Comparison of ENCODE assay signal across 19 cellular contexts in the genomic region with DNA sequence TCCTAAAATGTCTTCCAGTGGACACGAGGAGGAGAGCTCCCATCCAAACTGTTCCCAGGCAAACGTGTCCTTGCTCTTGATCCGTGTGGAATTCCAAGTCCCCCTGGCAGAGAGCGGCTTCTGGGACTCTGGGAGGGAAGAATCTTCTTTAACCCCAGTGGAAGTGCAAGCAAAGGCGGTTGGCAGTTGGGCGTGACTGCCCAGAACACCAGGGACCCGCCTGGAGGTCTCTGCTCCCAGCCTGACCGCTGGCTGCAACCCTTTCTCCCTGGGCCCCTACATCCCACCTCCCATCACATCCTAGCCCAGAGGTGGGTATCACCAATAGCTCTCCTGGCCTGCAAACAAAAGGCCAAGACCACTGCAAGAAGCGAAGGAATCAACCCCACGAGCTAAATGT. TPM values are rescaled to one million over a fixed set of nuclear protein-coding genes. Genes with fewer than 3 reads are reported as not detected.
A peak's percentile ranks its signal among the peaks of the same experiment; 100 is the strongest.
DNase-seq lines count a peak whose midpoint lies in the region; ATAC-seq, FAIRE-seq and TF ChIP-seq lines count a peak whose summit lies in the region.
"Had no signal": no experiment of that assay in that cellular context is flagged by ENCODE, and none has a peak within 500 bp of the region (broad histone marks: within the 10 kb centered on the region; RNA-seq: fewer than 3 reads in every experiment).

No MANE protein-coding gene starts in this region.

- H3K27me3 Mint-ChIP-seq in MCF 10A (ENCODE audit: insufficient read depth, unreplicated experiment) = no peaks in the 10 kb centered on the region
- H3K27me3 Mint-ChIP-seq: CD4-positive, CD25-positive, alpha-beta regulatory T cell had no signal

- no peak for FAIRE-seq in kidney (lab: Jason Lieb, UNC)
- FAIRE-seq: GM12892 had no signal

- intact Hi-C loops in breast epithelium (cut with DNase I; ENCODE audit: low total_unique reads) (no loop called here), MCF 10A (cut with micrococcal nuclease) (no loop called here), Panc1 (cut with micrococcal nuclease; ENCODE audit: unreplicated experiment) (no loop called here), kidney (cut with DNase I) (no loop called here)

- CTCF ChIA-PET in MCF 10A (lab: Yijun Ruan, JAX) (interaction anchor here (0.7 kb wide), 2 partner anchors 163 to 290 kb away, joined by 3 read pairs; no protein-coding TSS in a partner anchor), Panc1 (lab: Charles Lee) (interaction anchor here (0.7 kb wide), 1 partner anchor 10 kb away, joined by 3 read pairs; no protein-coding TSS in a partner anchor)

- peaks cover 0 to 20% of the 10 kb centered on the region in 2 donors for H3K4me1 ChIP-seq in breast epithelium
- H3K4me1 ChIP-seq in Panc1 (ENCODE audit: control insufficient read depth, insufficient read depth, low read length) = peaks cover 29% of the 10 kb centered on the region
- H3K4me1 ChIP-seq in kidney (ENCODE audit: control insufficient read depth in 1 of 2, insufficient read depth in 1 of 2, low read depth in 1 of 2, low read length in 2 of 2) = peaks cover 9 to 19% of the 10 kb centered on the region in 2 donors
- H3K4me1 ChIP-seq in tibial nerve = no peaks in the 10 kb centered on the region
- H3K4me1 ChIP-seq: ascending aorta, HAP-1 had no signal

- H3K27ac ChIP-seq in breast epithelium (peak overlapping the region; percentile 92 to 95), Panc1 (ENCODE audit: low read length) (peak overlapping the region; percentile 50), kidney (ENCODE audit: low read depth in 2 of 2, low read length in 2 of 2) (peak overlapping the region; percentile 56 to 78), tibial nerve (peak overlapping the region in 3 of 4 donors; percentile 21 to 55 (median 34))
- H3K27ac ChIP-seq: ascending aorta had no signal

- H3K9ac ChIP-seq in kidney (ENCODE audit: low read length in 2 of 2) = no peak overlapping the region

- H3K4me3 Mint-ChIP-seq in MCF 10A (ENCODE audit: unreplicated experiment) = no peak overlapping the region
- H3K4me3 Mint-ChIP-seq: activated naive CD4-positive, alpha-beta T cell treated with anti-CD3 and anti-CD28 coated beads for 36 hours; CD4-positive, CD25-positive, alpha-beta regulatory T cell had no signal

- POLR2A ChIA-PET in MCF 10A (lab: Yijun Ruan, JAX) = interaction anchor here (0.6 to 3.1 kb wide), 7 partner anchors 13 to 233 kb away, joined by 3 to 18 read pairs (median 4); no protein-coding TSS in a partner anchor
- POLR2A ChIA-PET in Panc1 (lab: Charles Lee) = interaction anchor here (0.6 to 0.7 kb wide), 3 partner anchors 51 to 326 kb away, joined by 3 to 7 read pairs (median 3); no protein-coding TSS in a partner anchor

- H3K27ac Mint-ChIP-seq in MCF 10A (ENCODE audit: low read depth, unreplicated experiment) = no peak overlapping the region
- H3K27ac Mint-ChIP-seq: activated naive CD4-positive, alpha-beta T cell treated with anti-CD3 and anti-CD28 coated beads for 36 hours; CD4-positive, CD25-positive, alpha-beta regulatory T cell had no signal

- peak overlapping the region in 2 of 3 donors; percentile 5 to 21 for H3K4me3 ChIP-seq in breast epithelium
- peak overlapping the region in 1 of 2 experiments; percentile 58; a peak in 2 of 4 replicates for H3K4me3 ChIP-seq in Panc1 (ENCODE audit: low read depth in 2 of 2, low read length in 2 of 2)
- H3K4me3 ChIP-seq in kidney (ENCODE audit: low read length in 2 of 2) = no peak overlapping the region
- H3K4me3 ChIP-seq in tibial nerve = no peak overlapping the region
- H3K4me3 ChIP-seq: ascending aorta, HAP-1 had no signal

- BruUV-seq in MCF 10A (replicated peaks; lab: Mats Ljungman, UMichigan) = no TSS peak
- BruUV-seq in Panc1 (replicated peaks; lab: Mats Ljungman, UMichigan) = TSS peak; percentile 81

- 63 to 72% methylated on average over 10 of the region's 10 CpGs for WGBS in tibial nerve, 2 donors

- no peak for TF ChIP-seq EP300 in tibial nerve (IDR thresholded peaks at IDR 0.05)

- no peaks in the 10 kb centered on the region for H3K27me3 ChIP-seq in breast epithelium
- H3K27me3 ChIP-seq in Panc1 (ENCODE audit: control insufficient read depth, insufficient read depth, low read length) = no peaks in the 10 kb centered on the region
- H3K27me3 ChIP-seq in tibial nerve = peaks cover 0 to 34% of the 10 kb centered on the region in 2 donors
- H3K27me3 ChIP-seq: ascending aorta had no signal

- H3K9me3 ChIP-seq in breast epithelium = no peaks in the 10 kb centered on the region
- H3K9me3 ChIP-seq in Panc1 (ENCODE audit: control insufficient read depth, insufficient read depth, low read depth, low read length) = no peaks in the 10 kb centered on the region
- no peaks in the 10 kb centered on the region for H3K9me3 ChIP-seq in kidney (ENCODE audit: control insufficient read depth in 1 of 2, low read length in 2 of 2)
- H3K9me3 ChIP-seq in tibial nerve = no peaks in the 10 kb centered on the region
- H3K9me3 ChIP-seq: ascending aorta, HAP-1 had no signal

- H3K4me1 Mint-ChIP-seq in MCF 10A (ENCODE audit: insufficient read depth, unreplicated experiment) = no peaks in the 10 kb centered on the region
- H3K4me1 Mint-ChIP-seq: CD4-positive, CD25-positive, alpha-beta regulatory T cell had no signal

- 0 out of 2 replicates have a peak, but pooled peaks have one; percentile 22 for ATAC-seq in Panc1
- ATAC-seq in GM19035 (IDR thresholded peaks at IDR 0.05; ENCODE audit: unreplicated experiment) = no peak
- no peak for ATAC-seq in HG02759 (IDR thresholded peaks at IDR 0.05; ENCODE audit: unreplicated experiment)

- TF ChIP-seq CTCF in breast epithelium (IDR thresholded peaks at IDR 0.05) (no peak), MCF 10A (IDR thresholded peaks at IDR 0.05; ENCODE audit: unreplicated experiment) (no peak), Panc1 (IDR thresholded peaks at IDR 0.05) (no peak), kidney (IDR thresholded peaks at IDR 0.05; ENCODE audit: borderline replicate concordance, extremely low read depth, insufficient read depth) (no peak), tibial nerve (IDR thresholded peaks at IDR 0.05) (no peak)

- DNase-seq in breast epithelium (ENCODE audit: low spot score in 2 of 2) (no peak), MCF 10A (ENCODE audit: unreplicated experiment) (no peak), Panc1 (ENCODE audit: low read depth, low spot score) (no peak), kidney (peak; percentile 50), tibial nerve (ENCODE audit: low spot score in 2 of 2) (no peak), islet precursor cell (no peak)
- DNase-seq: activated CD4-positive, alpha-beta T cell treated with anti-CD3 and anti-CD28 coated beads, Interleukin-2, amount 50 U/mL, for 48 hours; activated naive CD4-positive, alpha-beta T cell treated with anti-CD3 and anti-CD28 coated beads for 36 hours; activated T-cell treated with anti-CD3 and anti-CD28 coated beads for 4 hours; CD4-positive, CD25-positive, alpha-beta regulatory T cell; hippocampal formation; NCI-H1694; NCI-H446 treated with DMSO at 0.1 percent for 48 hours; SIG-M5 had no signal

- no peaks in the 10 kb centered on the region for H3K36me3 ChIP-seq in breast epithelium
- H3K36me3 ChIP-seq in Panc1 (ENCODE audit: control insufficient read depth, insufficient read depth, low read length) = no peaks in the 10 kb centered on the region
- no peaks in the 10 kb centered on the region for H3K36me3 ChIP-seq in kidney (ENCODE audit: control insufficient read depth in 1 of 2, insufficient read depth in 2 of 2, low read length in 2 of 2)
- no peaks in the 10 kb centered on the region for H3K36me3 ChIP-seq in tibial nerve
- H3K36me3 ChIP-seq: ascending aorta, HAP-1 had no signal

- no peaks in the 10 kb centered on the region for H3K9me3 Mint-ChIP-seq in MCF 10A (ENCODE audit: unreplicated experiment)
- H3K9me3 Mint-ChIP-seq: activated naive CD4-positive, alpha-beta T cell treated with anti-CD3 and anti-CD28 coated beads for 36 hours; CD4-positive, CD25-positive, alpha-beta regulatory T cell had no signal

- in situ Hi-C loops in Panc1 (cut with HindIII; ENCODE audit: low pct_unique_long_range_greater_than_20kb, low sequenced_read_pairs) = no loop called here

- no peaks in the 10 kb centered on the region for H3K36me3 Mint-ChIP-seq in MCF 10A (ENCODE audit: insufficient read depth, unreplicated experiment)
- H3K36me3 Mint-ChIP-seq: CD4-positive, CD25-positive, alpha-beta regulatory T cell had no signal

- no peak for TF ChIP-seq POLR2A in breast epithelium (IDR thresholded peaks at IDR 0.05)
- TF ChIP-seq POLR2A in tibial nerve (IDR thresholded peaks at IDR 0.05) = no peak

RNA-seq across cellular contexts. Expression of a gene that starts 17.8 kb away (rescaled TPM):
- total RNA-seq in breast epithelium (10 to 100 TPM in 2 of 3 donors, 1 to 10 TPM in 1; 1.1 to 39.1 (median 32.4) TPM), MCF 10A (2022) (11.1 and 13.2 TPM in 2 replicates), Panc1 (2021; ENCODE audit: unreplicated experiment) (27.8 TPM), kidney (33.0 TPM), tibial nerve (1 to 10 TPM; 1.7 to 7.5 (median 5.1) TPM)
- 15.3 TPM for polyA plus RNA-seq in Panc1 (2012; ENCODE audit: insufficient read length)
- 10.1 TPM for polyA plus RNA-seq in kidney (ENCODE audit: insufficient read depth, low read depth, low replicate concordance)

Comparison
In these comparisons a context has a peak if more than half of its experiments do, and no peak if none do; other contexts are left out.
1. H3K27ac ChIP-seq: peak in every context shown above with its lines; median percentile 94 in breast epithelium; 67 in kidney; 50 in Panc1; 34 in tibial nerve.
2. H3K4me3 ChIP-seq: peak in breast epithelium (2 of 3); none in kidney (0 of 2) and tibial nerve (0 of 4).